In genomic region chr14:38143651-38144505, GRCh38 we compare ENCODE assay signal across 15 cellular contexts.
DNase-seq lines count a peak whose midpoint lies in the region; ATAC-seq and TF ChIP-seq lines count a peak whose summit lies in the region.
"Had no signal": no experiment of that assay in that cellular context is flagged by ENCODE, and none has a peak within 500 bp of the region (broad histone marks: within the 10 kb centered on the region; RNA-seq: fewer than 3 reads in every experiment).

No MANE protein-coding gene starts in this region.

- ATAC-seq in GM18867 (IDR thresholded peaks at IDR 0.05; ENCODE audit: unreplicated experiment) (no peak), HG03139 (IDR thresholded peaks at IDR 0.05; ENCODE audit: unreplicated experiment) (no peak)
- no peak for ATAC-seq in activated CD8-positive, alpha-beta T cell treated with anti-CD3 and anti-CD28 coated beads, Interleukin-2, amount 10 ng/mL, durations not matched to agents 7 days and 5 days

- H3K36me3 Mint-ChIP-seq in activated CD8-positive, alpha-beta T cell treated with anti-CD3 and anti-CD28 coated beads, Interleukin-2, amount 10 ng/mL, durations not matched to agents 7 days and 5 days (ENCODE audit: low read depth) = no peaks in the 10 kb centered on the region
- H3K36me3 Mint-ChIP-seq: activated naive CD4-positive, alpha-beta T cell treated with anti-CD3 and anti-CD28 coated beads, Interleukin-2, amount 10 ng/mL, durations not matched to agents 7 days and 5 days; CD14-positive monocyte had no signal

- H3K4me1 ChIP-seq in HUES6 (ENCODE audit: control insufficient read depth, insufficient read depth, low read length) = peaks cover 36% of the 10 kb centered on the region
- H3K4me1 ChIP-seq: thyroid gland had no signal

- no peaks in the 10 kb centered on the region for H3K36me3 ChIP-seq in HUES6 (ENCODE audit: control insufficient read depth, insufficient read depth, low read length)
- H3K36me3 ChIP-seq: thyroid gland had no signal

- no peaks in the 10 kb centered on the region for H3K9me3 Mint-ChIP-seq in activated CD8-positive, alpha-beta T cell treated with anti-CD3 and anti-CD28 coated beads, Interleukin-2, amount 10 ng/mL, durations not matched to agents 7 days and 5 days (ENCODE audit: insufficient read depth)
- H3K9me3 Mint-ChIP-seq: activated CD4-positive, alpha-beta T cell treated with anti-CD3 and anti-CD28 coated beads, Interleukin-2, amount 10 ng/mL, durations not matched to agents 7 days and 5 days; activated naive CD4-positive, alpha-beta T cell treated with anti-CD3 and anti-CD28 coated beads, Interleukin-2, amount 10 ng/mL, durations not matched to agents 7 days and 5 days had no signal

- no peaks in the 10 kb centered on the region for H3K9me3 ChIP-seq in AG04450 (ENCODE audit: control insufficient read depth, insufficient read depth, low read length)
- H3K9me3 ChIP-seq in HUES6 (ENCODE audit: control insufficient read depth, insufficient read depth, low read depth, low read length) = no peaks in the 10 kb centered on the region
- H3K9me3 ChIP-seq: thyroid gland had no signal

- CTCF ChIA-PET in AG04450 (lab: Charles Lee) = interaction anchor here (1.0 kb wide), 1 partner anchor 53 kb away, joined by 5 read pairs; no protein-coding TSS in a partner anchor
- CTCF ChIA-PET in activated CD8-positive, alpha-beta T cell treated with anti-CD3 and anti-CD28 coated beads, Interleukin-2, amount 10 ng/mL, durations not matched to agents 7 days and 5 days (lab: Charles Lee) = no interaction called here

- peak overlapping the region; percentile 47 for H3K9ac ChIP-seq in HUES6 (ENCODE audit: low read length)

- no peak overlapping the region for H3K27ac Mint-ChIP-seq in activated CD8-positive, alpha-beta T cell treated with anti-CD3 and anti-CD28 coated beads, Interleukin-2, amount 10 ng/mL, durations not matched to agents 7 days and 5 days
- H3K27ac Mint-ChIP-seq: activated CD4-positive, alpha-beta T cell treated with anti-CD3 and anti-CD28 coated beads, Interleukin-2, amount 10 ng/mL, durations not matched to agents 7 days and 5 days; activated naive CD4-positive, alpha-beta T cell treated with anti-CD3 and anti-CD28 coated beads, Interleukin-2, amount 10 ng/mL, durations not matched to agents 7 days and 5 days; CD14-positive monocyte had no signal

- H3K4me3 Mint-ChIP-seq in activated CD8-positive, alpha-beta T cell treated with anti-CD3 and anti-CD28 coated beads, Interleukin-2, amount 10 ng/mL, durations not matched to agents 7 days and 5 days = no peak overlapping the region
- H3K4me3 Mint-ChIP-seq: activated CD4-positive, alpha-beta T cell treated with anti-CD3 and anti-CD28 coated beads, Interleukin-2, amount 10 ng/mL, durations not matched to agents 7 days and 5 days; activated naive CD4-positive, alpha-beta T cell treated with anti-CD3 and anti-CD28 coated beads, Interleukin-2, amount 10 ng/mL, durations not matched to agents 7 days and 5 days; CD14-positive monocyte had no signal

- H3K4me3 ChIP-seq in AG04450 (ENCODE audit: low read depth, low read length) (peak overlapping the region; percentile 32), HUES6 (ENCODE audit: low read depth, low read length) (peak overlapping the region; percentile 34), astrocyte of the cerebellum (ENCODE audit: low read depth, low read length) (no peak overlapping the region)
- H3K4me3 ChIP-seq: thyroid gland had no signal

- DNase-seq in AG04450 (ENCODE audit: low read depth, low spot score) (peak; percentile 51), astrocyte of the cerebellum (ENCODE audit: low read depth) (peak; percentile 76), inferior parietal cortex (ENCODE audit: extremely low spot score) (peak; percentile 37), NCI-H345 (lab: John Stamatoyannopoulos, UW) (no peak)
- no peak for DNase-seq in activated CD8-positive, alpha-beta T cell treated with anti-CD3 and anti-CD28 coated beads, Interleukin-2, amount 10 ng/mL, durations not matched to agents 7 days and 5 days
- DNase-seq: activated CD4-positive, alpha-beta T cell treated with anti-CD3 and anti-CD28 coated beads, Interleukin-2, amount 10 ng/mL, durations not matched to agents 7 days and 5 days; activated naive CD4-positive, alpha-beta T cell treated with anti-CD3 and anti-CD28 coated beads, Interleukin-2, amount 10 ng/mL, durations not matched to agents 7 days and 5 days; NCI-H2029 treated with DMSO at 0.1 percent for 48 hours; nucleus accumbens; Right ventricle myocardium superior; thyroid gland had no signal

- no peaks in the 10 kb centered on the region for H3K27me3 ChIP-seq in AG04450 (ENCODE audit: control insufficient read depth, insufficient read depth, low read length)
- H3K27me3 ChIP-seq in HUES6 (ENCODE audit: control insufficient read depth, insufficient read depth, low read length) = no peaks in the 10 kb centered on the region
- H3K27me3 ChIP-seq: thyroid gland had no signal

- H3K27me3 Mint-ChIP-seq in activated CD8-positive, alpha-beta T cell treated with anti-CD3 and anti-CD28 coated beads, Interleukin-2, amount 10 ng/mL, durations not matched to agents 7 days and 5 days (ENCODE audit: low read depth) = no peaks in the 10 kb centered on the region

- in situ Hi-C loops in astrocyte of the cerebellum (cut with HindIII; ENCODE audit: low sequenced_read_pairs) = no loop called here

- TF ChIP-seq CTCF in AG04450 (IDR thresholded peaks at IDR 0.05; ENCODE audit: low read depth, low read length) = no peak
- no peak for TF ChIP-seq CTCF in astrocyte of the cerebellum (IDR thresholded peaks at IDR 0.05; ENCODE audit: low read depth, low read length, missing control alignments)

- no peaks in the 10 kb centered on the region for H3K4me1 Mint-ChIP-seq in activated CD8-positive, alpha-beta T cell treated with anti-CD3 and anti-CD28 coated beads, Interleukin-2, amount 10 ng/mL, durations not matched to agents 7 days and 5 days (ENCODE audit: low read depth)
- H3K4me1 Mint-ChIP-seq: activated CD4-positive, alpha-beta T cell treated with anti-CD3 and anti-CD28 coated beads, Interleukin-2, amount 10 ng/mL, durations not matched to agents 7 days and 5 days; activated naive CD4-positive, alpha-beta T cell treated with anti-CD3 and anti-CD28 coated beads, Interleukin-2, amount 10 ng/mL, durations not matched to agents 7 days and 5 days; CD14-positive monocyte had no signal

- POLR2A ChIA-PET in AG04450 (lab: Yijun Ruan, JAX) = interaction anchor here (0.8 to 1.0 kb wide), 2 partner anchors 21 to 34 kb away, joined by 3 read pairs; no protein-coding TSS in a partner anchor
- POLR2A ChIA-PET in activated CD8-positive, alpha-beta T cell treated with anti-CD3 and anti-CD28 coated beads, Interleukin-2, amount 10 ng/mL, durations not matched to agents 7 days and 5 days (lab: Charles Lee) = no interaction called here

- peak overlapping the region; percentile 92 for H3K27ac ChIP-seq in AG04450 (ENCODE audit: low read depth, low read length)
- H3K27ac ChIP-seq in HUES6 (ENCODE audit: low read depth, low read length) = peak overlapping the region; percentile 40; the same call in 1 of the 2 replicates
- H3K27ac ChIP-seq: thyroid gland had no signal

Comparison
In these comparisons a context has a peak if more than half of its experiments do, and no peak if none do; other contexts are left out.
1. DNase-seq: peak in AG04450 (single experiment), astrocyte of the cerebellum (single experiment) and inferior parietal cortex (single experiment); none in NCI-H345 (single experiment) and activated CD8-positive, alpha-beta T cell treated with anti-CD3 and anti-CD28 coated beads, Interleukin-2, amount 10 ng/mL, durations not matched to agents 7 days and 5 days (single experiment).